22 cellular contexts compared by ENCODE assay signal in the genomic region with DNA sequence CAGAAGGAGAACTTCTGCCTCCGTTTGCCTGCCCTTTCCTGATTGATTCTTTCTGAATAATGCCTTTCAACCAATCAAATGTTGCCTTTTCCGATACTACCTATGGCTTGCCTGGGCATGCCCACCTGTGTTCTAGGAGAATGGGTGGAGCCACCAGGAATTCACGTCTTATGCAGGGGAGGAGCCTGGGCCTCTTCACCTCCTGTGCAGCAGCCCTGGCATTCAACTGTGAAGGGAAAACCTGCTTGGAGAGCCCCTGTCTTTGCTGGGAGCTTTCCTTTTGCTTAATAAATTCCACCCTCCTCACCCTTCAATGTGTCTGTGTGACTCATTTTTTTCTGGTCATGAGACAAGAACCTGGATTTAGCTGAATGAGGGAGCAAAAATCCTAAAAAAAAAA.
A peak's percentile ranks its signal among the peaks of the same experiment; 100 is the strongest.
DNase-seq lines count a peak whose midpoint lies in the region; ATAC-seq and TF ChIP-seq lines count a peak whose summit lies in the region.
"Had no signal": no experiment of that assay in that cellular context is flagged by ENCODE, and none has a peak within 500 bp of the region (broad histone marks: within the 10 kb centered on the region; RNA-seq: fewer than 3 reads in every experiment).

No MANE protein-coding gene starts in this region.

- no peak overlapping the region for H3K9ac ChIP-seq in Karpas-422 (ENCODE audit: low read length)
- H3K9ac ChIP-seq: KMS-11 had no signal

- H4K20me1 ChIP-seq in Karpas-422 (ENCODE audit: insufficient read depth, low read depth, low read length) = no peaks in the 10 kb centered on the region

- no peak overlapping the region for H3K27ac ChIP-seq in RWPE2 (ENCODE audit: poor library complexity, severe bottlenecking)
- no peak overlapping the region for H3K27ac ChIP-seq in Karpas-422 (ENCODE audit: low read length)
- H3K27ac ChIP-seq: 22Rv1, KMS-11, upper lobe of left lung had no signal

- no peaks in the 10 kb centered on the region for H3K9me2 ChIP-seq in Karpas-422 (replicated peaks; ENCODE audit: insufficient read depth, low read length)

- H3K36me3 ChIP-seq in RWPE2 (ENCODE audit: low read depth) (no peaks in the 10 kb centered on the region), Karpas-422 (ENCODE audit: insufficient read depth, low read length) (no peaks in the 10 kb centered on the region)
- H3K36me3 ChIP-seq: upper lobe of left lung had no signal

- peak; percentile 93 for ATAC-seq in RWPE2 (ENCODE audit: low read depth)
- ATAC-seq in activated T-cell treated with anti-CD3 and anti-CD28 coated beads, Interleukin-2, amount 50 U/mL, for 72 hours (replicated peaks in 1 of 2) = no peak
- ATAC-seq: activated CD8-positive, alpha-beta T cell treated with anti-CD3 and anti-CD28 coated beads, Interleukin-2, amount 10 ng/mL, durations not matched to agents 7 days and 5 days; activated naive CD8-positive, alpha-beta T cell treated with anti-CD3 and anti-CD28 coated beads, Interleukin-2, amount 50 U/mL, for 24 hours had no signal

- H3K27me3 Mint-ChIP-seq in activated T-cell treated with anti-CD3 and anti-CD28 coated beads, Interleukin-2, amount 50 U/mL, for 72 hours (ENCODE audit: low read depth) = no peaks in the 10 kb centered on the region
- H3K27me3 Mint-ChIP-seq: activated naive CD8-positive, alpha-beta T cell treated with anti-CD3 and anti-CD28 coated beads, Interleukin-2, amount 50 U/mL, for 24 hours; stimulated activated naive B cell treated with anti-CD40 and anti-IgM and Interleukin-4, amounts not matched to agents 10 μg/mL and 1 μg/mL and 100 μg/mL, for 72 hours had no signal

- TF ChIP-seq CTCF in RWPE2 (IDR thresholded peaks at IDR 0.05; ENCODE audit: poor library complexity, severe bottlenecking) = no peak

- in situ Hi-C loops in ACHN (cut with HindIII; ENCODE audit: low pct_ligation_motif_present, low pct_unique_long_range_greater_than_20kb, low sequenced_read_pairs) = no loop called here

- H3K27me3 ChIP-seq in RWPE2 (ENCODE audit: insufficient read depth, poor library complexity, severe bottlenecking) = no peaks in the 10 kb centered on the region
- no peaks in the 10 kb centered on the region for H3K27me3 ChIP-seq in Karpas-422 (ENCODE audit: low read length)
- H3K27me3 ChIP-seq: upper lobe of left lung had no signal

- no peak overlapping the region for H3K4me3 Mint-ChIP-seq in activated T-cell treated with anti-CD3 and anti-CD28 coated beads, Interleukin-2, amount 50 U/mL, for 72 hours
- H3K4me3 Mint-ChIP-seq: activated CD8-positive, alpha-beta T cell treated with anti-CD3 and anti-CD28 coated beads, Interleukin-2, amount 10 ng/mL, durations not matched to agents 7 days and 5 days; activated naive CD8-positive, alpha-beta T cell treated with anti-CD3 and anti-CD28 coated beads, Interleukin-2, amount 50 U/mL, for 24 hours; natural killer cell; stimulated activated naive B cell treated with anti-CD40 and anti-IgM and Interleukin-4, amounts not matched to agents 10 μg/mL and 1 μg/mL and 100 μg/mL, for 72 hours had no signal

- no peak overlapping the region for H3K4me2 ChIP-seq in Karpas-422 (ENCODE audit: low read depth, low read length, poor library complexity, severe bottlenecking)
- H3K4me2 ChIP-seq: KMS-11 had no signal

- H3K4me1 ChIP-seq in RWPE2 (ENCODE audit: insufficient read depth, poor library complexity, severe bottlenecking) (peaks cover 9% of the 10 kb centered on the region), Karpas-422 (ENCODE audit: low read length) (no peaks in the 10 kb centered on the region)
- H3K4me1 ChIP-seq: upper lobe of left lung had no signal

- H3K4me3 ChIP-seq in RWPE2 (ENCODE audit: severe bottlenecking) = no peak overlapping the region
- H3K4me3 ChIP-seq in Karpas-422 (ENCODE audit: low read length) = no peak overlapping the region
- H3K4me3 ChIP-seq: upper lobe of left lung had no signal

- H3K9me3 ChIP-seq in RWPE2 (ENCODE audit: severe bottlenecking) (no peaks in the 10 kb centered on the region), Karpas-422 (ENCODE audit: low read length) (no peaks in the 10 kb centered on the region)
- H3K9me3 ChIP-seq: upper lobe of left lung had no signal

- intact Hi-C loops in head of caudate nucleus (cut with DNase I) = no loop called here

- DNase-seq in NCI-H1105 treated with DMSO at 0.1 percent for 48 hours (lab: John Stamatoyannopoulos, UW) (peak; percentile 6), NCI-H1105 (lab: John Stamatoyannopoulos, UW) (no peak), RWPE2 (ENCODE audit: low spot score) (peak; percentile 66), head of caudate nucleus (peak in 38 of 42 donors; percentile 8 to 78 (median 43)), putamen (ENCODE audit: low spot score) (peak; percentile 45), Karpas-422 (no peak), ACHN (no peak)
- DNase-seq in activated T-cell treated with anti-CD3 and anti-CD28 coated beads, Interleukin-2, amount 50 U/mL, for 72 hours = no peak
- DNase-seq: activated CD8-positive, alpha-beta T cell treated with anti-CD3 and anti-CD28 coated beads, Interleukin-2, amount 10 ng/mL, durations not matched to agents 7 days and 5 days; activated naive CD8-positive, alpha-beta T cell treated with anti-CD3 and anti-CD28 coated beads, Interleukin-2, amount 50 U/mL, for 24 hours; C1 segment of cervical spinal cord; cerebellar nuclear complex; foreskin fibroblast; natural killer cell; NCI-H146; NCI-H526 treated with DMSO at 0.1 percent for 48 hours; stimulated activated CD4-positive, alpha-beta T cell treated with anti-CD3 and anti-CD28 coated beads, Interleukin-12 subunit alpha, Interleukin-12 subunit beta, amount 100 ng/mL, for 4 hours; stimulated activated naive B cell treated with anti-CD40 and anti-IgM and Interleukin-4, amounts not matched to agents 10 μg/mL and 1 μg/mL and 100 μg/mL, for 72 hours; SW 1271; upper lobe of left lung had no signal

- no peaks in the 10 kb centered on the region for H3K36me3 Mint-ChIP-seq in activated T-cell treated with anti-CD3 and anti-CD28 coated beads, Interleukin-2, amount 50 U/mL, for 72 hours (ENCODE audit: insufficient read depth in 2 of 2)
- H3K36me3 Mint-ChIP-seq: natural killer cell; stimulated activated naive B cell treated with anti-CD40 and anti-IgM and Interleukin-4, amounts not matched to agents 10 μg/mL and 1 μg/mL and 100 μg/mL, for 72 hours had no signal

- peaks cover 4% of the 10 kb centered on the region for H3K4me1 Mint-ChIP-seq in activated T-cell treated with anti-CD3 and anti-CD28 coated beads, Interleukin-2, amount 50 U/mL, for 72 hours (ENCODE audit: low read depth)

- no peaks in the 10 kb centered on the region for H3K9me3 Mint-ChIP-seq in activated T-cell treated with anti-CD3 and anti-CD28 coated beads, Interleukin-2, amount 50 U/mL, for 72 hours
- H3K9me3 Mint-ChIP-seq: activated naive CD8-positive, alpha-beta T cell treated with anti-CD3 and anti-CD28 coated beads, Interleukin-2, amount 50 U/mL, for 24 hours; natural killer cell; stimulated activated naive B cell treated with anti-CD40 and anti-IgM and Interleukin-4, amounts not matched to agents 10 μg/mL and 1 μg/mL and 100 μg/mL, for 72 hours had no signal

- no peak overlapping the region for H2AFZ ChIP-seq in Karpas-422 (ENCODE audit: low read length)

- H3K79me2 ChIP-seq in Karpas-422 (ENCODE audit: low read length) = no peaks in the 10 kb centered on the region

- H3K27ac Mint-ChIP-seq in activated T-cell treated with anti-CD3 and anti-CD28 coated beads, Interleukin-2, amount 50 U/mL, for 72 hours = no peak overlapping the region
- H3K27ac Mint-ChIP-seq: activated CD8-positive, alpha-beta T cell treated with anti-CD3 and anti-CD28 coated beads, Interleukin-2, amount 10 ng/mL, durations not matched to agents 7 days and 5 days; activated naive CD8-positive, alpha-beta T cell treated with anti-CD3 and anti-CD28 coated beads, Interleukin-2, amount 50 U/mL, for 24 hours; stimulated activated naive B cell treated with anti-CD40 and anti-IgM and Interleukin-4, amounts not matched to agents 10 μg/mL and 1 μg/mL and 100 μg/mL, for 72 hours had no signal

Comparison
In these comparisons a context has a peak if more than half of its experiments do, and no peak if none do; other contexts are left out.
1. DNase-seq: peak in NCI-H1105 treated with DMSO at 0.1 percent for 48 hours (single experiment), RWPE2 (single experiment), head of caudate nucleus (38 of 42) and putamen (single experiment); none in NCI-H1105 (single experiment), activated T-cell treated with anti-CD3 and anti-CD28 coated beads, Interleukin-2, amount 50 U/mL, for 72 hours (0 of 2), Karpas-422 (single experiment) and ACHN (single experiment).